9 cellular contexts compared by ENCODE assay signal in the genomic region with DNA sequence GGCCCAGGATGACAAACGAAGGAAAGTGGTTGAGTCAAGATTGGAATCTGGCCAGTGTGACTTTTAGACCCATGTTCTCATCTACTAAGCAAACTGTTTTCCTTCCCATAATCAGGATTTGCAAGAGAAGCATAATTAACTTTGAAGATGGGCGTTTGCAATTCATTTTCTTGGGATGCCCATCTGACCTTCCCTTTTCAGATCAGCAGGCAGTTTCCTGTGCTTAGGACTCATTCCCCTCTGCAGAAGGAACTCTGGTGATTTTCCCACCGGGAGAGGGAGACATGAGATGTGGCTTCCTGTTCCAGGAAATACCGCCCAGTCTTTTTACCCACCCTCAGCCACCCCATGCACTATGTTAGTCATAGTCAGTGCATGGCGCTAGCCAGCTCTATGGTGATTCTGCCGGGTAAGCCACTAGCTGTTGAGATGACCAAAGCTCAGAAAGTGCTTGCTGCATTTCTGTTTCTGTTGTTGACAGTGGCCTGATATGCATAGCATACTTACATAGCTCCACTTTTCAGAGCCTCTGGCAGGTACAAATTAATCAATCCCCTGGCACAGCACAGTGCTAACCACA.
DNase-seq lines count a peak whose midpoint lies in the region; ATAC-seq and TF ChIP-seq lines count a peak whose summit lies in the region.
"Had no signal": no experiment of that assay in that cellular context is flagged by ENCODE, and none has a peak within 500 bp of the region (broad histone marks: within the 10 kb centered on the region; RNA-seq: fewer than 3 reads in every experiment).

No MANE protein-coding gene starts in this region.

- CTCF ChIA-PET in activated CD4-positive, alpha-beta T cell treated with anti-CD3 and anti-CD28 coated beads for 36 hours (lab: Charles Lee), result no interaction called here

- DNase-seq in NCI-H748 (lab: John Stamatoyannopoulos, UW; ENCODE audit: unreplicated experiment), result peak; percentile 35
- DNase-seq in NCI-H748 treated with DMSO at 0.1 percent for 48 hours (lab: John Stamatoyannopoulos, UW), result no peak
- DNase-seq in astrocyte of the cerebellum (ENCODE audit: low read depth), result peak; percentile 77
- no peak for DNase-seq in left lobe of liver (ENCODE audit: low spot score)
- DNase-seq in type B pancreatic cell (ENCODE audit: extremely low spot score, unreplicated experiment), result no peak
- DNase-seq in activated CD4-positive, alpha-beta T cell treated with anti-CD3 and anti-CD28 coated beads for 36 hours, result no peak
- no peak for DNase-seq in NCI-H2227 (lab: John Stamatoyannopoulos, UW; ENCODE audit: unreplicated experiment)
- DNase-seq: activated CD4-positive, alpha-beta T cell treated with anti-CD3 and anti-CD28 coated beads, Interleukin-2, amount 10 ng/mL, durations not matched to agents 24 days and 14 days had no signal

- in situ Hi-C loops in astrocyte of the cerebellum (cut with HindIII; ENCODE audit: low sequenced_read_pairs), result no loop called here

- no peak overlapping the region for H3K4me3 ChIP-seq in astrocyte of the cerebellum (ENCODE audit: low read depth, low read length)

- H3K9me3 Mint-ChIP-seq in type B pancreatic cell, result no peaks in the 10 kb centered on the region
- no peaks in the 10 kb centered on the region for H3K9me3 Mint-ChIP-seq in activated CD4-positive, alpha-beta T cell treated with anti-CD3 and anti-CD28 coated beads for 36 hours (ENCODE audit: low read depth)
- H3K9me3 Mint-ChIP-seq: activated CD4-positive, alpha-beta T cell treated with anti-CD3 and anti-CD28 coated beads, Interleukin-2, amount 10 ng/mL, durations not matched to agents 24 days and 14 days had no signal

- H3K36me3 Mint-ChIP-seq in type B pancreatic cell, result no peaks in the 10 kb centered on the region
- peaks cover 9% of the 10 kb centered on the region for H3K36me3 Mint-ChIP-seq in activated CD4-positive, alpha-beta T cell treated with anti-CD3 and anti-CD28 coated beads for 36 hours (ENCODE audit: low read depth)

- no peaks in the 10 kb centered on the region for H3K27me3 Mint-ChIP-seq in type B pancreatic cell
- no peaks in the 10 kb centered on the region for H3K27me3 Mint-ChIP-seq in activated CD4-positive, alpha-beta T cell treated with anti-CD3 and anti-CD28 coated beads for 36 hours
- H3K27me3 Mint-ChIP-seq: activated CD4-positive, alpha-beta T cell treated with anti-CD3 and anti-CD28 coated beads, Interleukin-2, amount 10 ng/mL, durations not matched to agents 24 days and 14 days had no signal

- H3K4me3 Mint-ChIP-seq in type B pancreatic cell, result no peak overlapping the region
- H3K4me3 Mint-ChIP-seq in activated CD4-positive, alpha-beta T cell treated with anti-CD3 and anti-CD28 coated beads for 36 hours, result no peak overlapping the region
- H3K4me3 Mint-ChIP-seq: activated CD4-positive, alpha-beta T cell treated with anti-CD3 and anti-CD28 coated beads, Interleukin-2, amount 10 ng/mL, durations not matched to agents 24 days and 14 days had no signal

- POLR2A ChIA-PET in activated CD4-positive, alpha-beta T cell treated with anti-CD3 and anti-CD28 coated beads for 36 hours (lab: Charles Lee), result interaction anchor here (0.6 kb wide), 1 partner anchor 189 kb away, joined by 4 read pairs; no protein-coding TSS in a partner anchor

- peak overlapping the region; percentile 57 for H3K27ac Mint-ChIP-seq in type B pancreatic cell
- H3K27ac Mint-ChIP-seq in activated CD4-positive, alpha-beta T cell treated with anti-CD3 and anti-CD28 coated beads for 36 hours, result no peak overlapping the region
- H3K27ac Mint-ChIP-seq: activated CD4-positive, alpha-beta T cell treated with anti-CD3 and anti-CD28 coated beads, Interleukin-2, amount 10 ng/mL, durations not matched to agents 24 days and 14 days had no signal

- H3K4me1 Mint-ChIP-seq in type B pancreatic cell (ENCODE audit: unreplicated experiment), result peaks cover 48% of the 10 kb centered on the region
- H3K4me1 Mint-ChIP-seq in activated CD4-positive, alpha-beta T cell treated with anti-CD3 and anti-CD28 coated beads for 36 hours, result peaks cover 7% of the 10 kb centered on the region

- intact Hi-C loops in activated CD4-positive, alpha-beta T cell treated with anti-CD3 and anti-CD28 coated beads for 36 hours (cut with DNase I, micrococcal nuclease), result no loop called here

- ATAC-seq in left lobe of liver (peak; percentile 63), GM18858 (IDR thresholded peaks at IDR 0.05; ENCODE audit: unreplicated experiment) (no peak)
- no peak for ATAC-seq in activated CD4-positive, alpha-beta T cell treated with anti-CD3 and anti-CD28 coated beads for 36 hours

- TF ChIP-seq CTCF in astrocyte of the cerebellum (IDR thresholded peaks at IDR 0.05; ENCODE audit: low read depth, low read length, missing control alignments) (no peak), type B pancreatic cell (conservative IDR thresholded peaks at IDR 0.05) (no peak)

Comparison
In these comparisons a context has a peak if more than half of its experiments do, and no peak if none do; other contexts are left out.
1. DNase-seq: peak in NCI-H748 (single experiment) and astrocyte of the cerebellum (single experiment); none in NCI-H748 treated with DMSO at 0.1 percent for 48 hours (single experiment), left lobe of liver (single experiment), type B pancreatic cell (single experiment), activated CD4-positive, alpha-beta T cell treated with anti-CD3 and anti-CD28 coated beads for 36 hours (single experiment) and NCI-H2227 (single experiment).